14 cellular contexts compared by ENCODE assay signal in the genomic region with DNA sequence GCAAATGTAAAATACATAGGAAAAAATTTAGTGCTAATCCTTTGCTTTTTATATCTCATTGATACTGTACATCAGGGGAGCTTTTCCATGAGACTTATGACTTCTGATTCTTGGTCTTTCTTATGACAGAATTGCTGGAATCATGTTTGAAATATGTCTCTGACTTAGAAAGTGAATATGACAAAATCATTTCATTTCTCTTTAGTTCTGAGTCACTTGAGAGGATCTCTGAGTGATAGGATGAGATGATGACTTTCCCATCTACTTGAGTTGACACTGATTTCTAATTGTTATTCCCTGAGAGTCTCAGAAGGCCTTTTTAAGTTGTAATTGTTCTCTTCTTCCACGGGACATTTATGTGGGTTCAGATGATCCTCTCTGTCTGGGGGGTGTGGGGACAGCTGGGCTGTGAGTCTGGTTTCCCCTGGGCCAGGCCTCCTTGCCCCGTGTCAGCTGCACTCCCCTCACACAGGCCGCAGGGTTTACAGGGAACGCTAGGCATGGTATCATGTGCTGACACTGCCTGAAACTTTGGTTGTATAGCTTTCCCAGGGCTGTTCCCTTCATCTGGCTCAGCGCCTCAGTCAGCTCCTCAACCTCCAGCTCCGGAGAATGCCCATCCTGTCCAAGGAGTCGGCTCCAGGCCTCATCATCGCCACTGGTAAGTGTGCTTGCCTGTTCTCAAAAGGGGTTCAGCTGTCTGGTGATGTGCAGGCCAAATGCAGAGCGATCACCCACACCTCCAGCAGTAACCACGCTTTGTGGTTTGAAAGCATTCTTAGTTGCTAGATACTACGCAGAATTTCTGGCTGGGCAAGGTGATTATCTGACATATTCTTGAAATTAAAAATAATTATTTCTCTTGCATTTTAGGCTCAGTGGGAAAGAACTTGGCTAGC.
A peak's percentile ranks its signal among the peaks of the same experiment; 100 is the strongest.
DNase-seq lines count a peak whose midpoint lies in the region; ATAC-seq and TF ChIP-seq lines count a peak whose summit lies in the region.
"Had no signal": no experiment of that assay in that cellular context is flagged by ENCODE, and none has a peak within 500 bp of the region (broad histone marks: within the 10 kb centered on the region; RNA-seq: fewer than 3 reads in every experiment).

No MANE protein-coding gene starts in this region.

- intact Hi-C loops in cardiac septum (cut with DNase I) = no loop called here
- intact Hi-C loops in vagina (cut with DNase I) = no loop called here
- intact Hi-C loops in right cardiac atrium (cut with DNase I) = no loop called here
- intact Hi-C loops in gastrocnemius medialis (cut with DNase I; ENCODE audit: low total_unique reads) = loop anchor here (5.0 kb wide), 1 partner anchor 55 kb away; no protein-coding TSS in a partner anchor

- no peaks in the 10 kb centered on the region for H3K27me3 ChIP-seq in right atrium auricular region
- no peaks in the 10 kb centered on the region for H3K27me3 ChIP-seq in layer of hippocampus (ENCODE audit: control insufficient read depth, insufficient read depth, low read length)
- H3K27me3 ChIP-seq in vagina = no peaks in the 10 kb centered on the region
- no peaks in the 10 kb centered on the region for H3K27me3 ChIP-seq in right cardiac atrium (ENCODE audit: control insufficient read depth, insufficient read depth)
- no peaks in the 10 kb centered on the region for H3K27me3 ChIP-seq in gastrocnemius medialis

- H3K9me3 ChIP-seq in right atrium auricular region = peaks cover 0 to 9% of the 10 kb centered on the region in 2 donors
- no peaks in the 10 kb centered on the region for H3K9me3 ChIP-seq in vagina
- H3K9me3 ChIP-seq in right cardiac atrium (ENCODE audit: control insufficient read depth, low read length) = no peaks in the 10 kb centered on the region
- peaks cover 0 to 3% (median 0%) of the 10 kb centered on the region in 3 donors for H3K9me3 ChIP-seq in gastrocnemius medialis

- peaks cover 0 to 16% of the 10 kb centered on the region in 2 donors for H3K4me1 ChIP-seq in right atrium auricular region
- H3K4me1 ChIP-seq in vagina = peaks cover 22% of the 10 kb centered on the region
- no peaks in the 10 kb centered on the region for H3K4me1 ChIP-seq in right cardiac atrium (ENCODE audit: control insufficient read depth, insufficient read depth, low read length)
- peaks cover 0 to 13% of the 10 kb centered on the region in 2 donors for H3K4me1 ChIP-seq in gastrocnemius medialis

- H3K36me3 ChIP-seq in right atrium auricular region (no peaks in the 10 kb centered on the region), vagina (peaks cover 0 to 13% of the 10 kb centered on the region in 2 donors), gastrocnemius medialis (no peaks in the 10 kb centered on the region)

- H3K9me3 Mint-ChIP-seq in activated naive CD8-positive, alpha-beta T cell treated with anti-CD3 and anti-CD28 coated beads for 36 hours = peaks cover 11% of the 10 kb centered on the region

- H3K4me3 ChIP-seq in right atrium auricular region (no peak overlapping the region), vagina (no peak overlapping the region), right cardiac atrium (ENCODE audit: low read length) (no peak overlapping the region), gastrocnemius medialis (no peak overlapping the region)

- H3K4me1 Mint-ChIP-seq in activated naive CD8-positive, alpha-beta T cell treated with anti-CD3 and anti-CD28 coated beads for 36 hours = peaks cover 42% of the 10 kb centered on the region

- TF ChIP-seq POLR2A in vagina (IDR thresholded peaks at IDR 0.05) (no peak), gastrocnemius medialis (IDR thresholded peaks at IDR 0.05) (no peak)

- TF ChIP-seq CTCF in right atrium auricular region (IDR thresholded peaks at IDR 0.05) (no peak), vagina (IDR thresholded peaks at IDR 0.05) (no peak), gastrocnemius medialis (IDR thresholded peaks at IDR 0.05 in 4 of 5, conservative IDR thresholded peaks at IDR 0.05 in 1 of 5) (no peak)

- H3K36me3 Mint-ChIP-seq in activated naive CD8-positive, alpha-beta T cell treated with anti-CD3 and anti-CD28 coated beads for 36 hours = peaks cover 70% of the 10 kb centered on the region

- in situ Hi-C loops in gastrocnemius medialis (cut with MboI; ENCODE audit: low sequenced_read_pairs in 4 of 4) = no loop called here

- H3K27ac Mint-ChIP-seq in activated naive CD8-positive, alpha-beta T cell treated with anti-CD3 and anti-CD28 coated beads for 36 hours = peak overlapping the region; percentile 75

- DNase-seq in right atrium auricular region (ENCODE audit: low spot score) (peak; percentile 9), cardiac septum (ENCODE audit: low spot score) (no peak), vagina (ENCODE audit: extremely low spot score in 2 of 2) (peak in 1 of 2 donors; percentile 67), right cardiac atrium (no peak), gastrocnemius medialis (no peak)
- DNase-seq in activated naive CD8-positive, alpha-beta T cell treated with anti-CD3 and anti-CD28 coated beads for 36 hours = no peak
- no peak for DNase-seq in stimulated activated CD4-positive, alpha-beta T cell treated with anti-CD3 and anti-CD28 coated beads, Interleukin-15, amount 100 ng/mL, for 24 hours
- DNase-seq: DMS 273 treated with DMSO at 0.1 percent for 48 hours; NCI-H1436; NCI-H446; stimulated activated CD4-positive, alpha-beta T cell treated with anti-CD3 and anti-CD28 coated beads, Interleukin-2, amount 100 ng/mL, for 48 hours; stimulated activated CD8-positive, alpha-beta memory T cell treated with anti-CD3 and anti-CD28 coated beads, Interleukin-4, amount 100 ng/mL, for 48 hours had no signal

- H3K27ac ChIP-seq in right atrium auricular region (no peak overlapping the region), layer of hippocampus (ENCODE audit: low read depth, low read length) (peak overlapping the region; percentile 24), vagina (peak overlapping the region; percentile 5), right cardiac atrium (ENCODE audit: low read length) (no peak overlapping the region), gastrocnemius medialis (no peak overlapping the region)

- no peaks in the 10 kb centered on the region for H3K27me3 Mint-ChIP-seq in activated naive CD8-positive, alpha-beta T cell treated with anti-CD3 and anti-CD28 coated beads for 36 hours

- ATAC-seq in right cardiac atrium (no peak), gastrocnemius medialis (no peak)

- H3K4me3 Mint-ChIP-seq in activated naive CD8-positive, alpha-beta T cell treated with anti-CD3 and anti-CD28 coated beads for 36 hours = no peak overlapping the region
- H3K4me3 Mint-ChIP-seq: brain had no signal

- 87% methylated on average over 11 of the region's 11 CpGs for WGBS in right cardiac atrium

Comparison
In these comparisons a context has a peak if more than half of its experiments do, and no peak if none do; other contexts are left out.
1. H3K27ac ChIP-seq: peak in layer of hippocampus (single experiment) and vagina (single experiment); none in right atrium auricular region (0 of 2), right cardiac atrium (single experiment) and gastrocnemius medialis (0 of 4).